Comparison of ENCODE assay signal across 15 cellular contexts in genomic region chr1:20439282-20439681, GRCh38. TPM values are rescaled to one million over a fixed set of nuclear protein-coding genes. Genes with fewer than 3 reads are reported as not detected.
DNase-seq lines count a peak whose midpoint lies in the region; ATAC-seq, FAIRE-seq and TF ChIP-seq lines count a peak whose summit lies in the region.
"Had no signal": no experiment of that assay in that cellular context is flagged by ENCODE, and none has a peak within 500 bp of the region (broad histone marks: within the 10 kb centered on the region; RNA-seq: fewer than 3 reads in every experiment).

No MANE protein-coding gene starts in this region.

- no peaks in the 10 kb centered on the region for H3K27me3 ChIP-seq in GM12878 (replicated peaks in 1 of 2; ENCODE audit: control insufficient read depth in 2 of 2, insufficient read depth in 2 of 2, low read length in 1 of 2)
- H3K27me3 ChIP-seq in HAP-1 (ENCODE audit: low read depth), result peaks cover 3% of the 10 kb centered on the region; the same call in 1 of the 2 replicates

- intact Hi-C loops in GM12878 (cut with micrococcal nuclease; ENCODE audit: unreplicated experiment) (no loop called here), kidney (cut with DNase I) (no loop called here)

- FAIRE-seq in GM12878 (lab: Jason Lieb, UNC) (no peak), kidney (lab: Jason Lieb, UNC) (no peak)

- no peak for TF ChIP-seq RAD21 in GM12878 (IDR thresholded peaks at IDR 0.05; ENCODE audit: insufficient read depth, low read depth, low read length)

- no peak overlapping the region for H3K4me3 ChIP-seq in GM12878
- H3K4me3 ChIP-seq in HAP-1, result no peak overlapping the region
- no peak overlapping the region for H3K4me3 ChIP-seq in kidney (ENCODE audit: low read length in 2 of 2)
- H3K4me3 ChIP-seq: sigmoid colon had no signal

- SMC1A ChIA-PET in GM12878 (lab: Charles Lee; ENCODE audit: uncharacterized antibody, unreplicated experiment), result interaction anchor here (0.7 kb wide), 1 partner anchor 13 kb away, joined by 3 read pairs; no protein-coding TSS in a partner anchor

- H3K4me2 ChIP-seq in GM12878 (ENCODE audit: control insufficient read depth, insufficient read depth), result no peak overlapping the region
- H3K4me2 ChIP-seq: KMS-11 had no signal

- H3K4me1 ChIP-seq in GM12878 (ENCODE audit: control insufficient read depth, insufficient read depth, low read length) (no peaks in the 10 kb centered on the region), HAP-1 (no peaks in the 10 kb centered on the region), kidney (ENCODE audit: control insufficient read depth in 1 of 2, insufficient read depth in 1 of 2, low read depth in 1 of 2, low read length in 2 of 2) (peaks cover 0 to 2% of the 10 kb centered on the region in 2 donors)
- H3K4me1 ChIP-seq: sigmoid colon had no signal

- no peak for TF ChIP-seq CTCF in GM12878 (IDR thresholded peaks at IDR 0.05 in 2 of 3, conservative IDR thresholded peaks at IDR 0.05 in 1 of 3; ENCODE audit: control insufficient read depth in 2 of 3, extremely low read depth in 1 of 3, insufficient read depth in 1 of 3, low read depth in 3 of 3, low read length in 3 of 3)
- TF ChIP-seq CTCF in GM10266 (IDR thresholded peaks at IDR 0.05; ENCODE audit: control insufficient read depth, insufficient read depth, low read depth, missing control alignments), result no peak
- TF ChIP-seq CTCF in kidney (IDR thresholded peaks at IDR 0.05; ENCODE audit: borderline replicate concordance, extremely low read depth, insufficient read depth), result no peak

- no TSS peak for BruUV-seq in GM12878 (replicated peaks; lab: Mats Ljungman, UMichigan)

- H3K79me2 ChIP-seq in GM12878 (ENCODE audit: control insufficient read depth, insufficient read depth, low read length), result no peaks in the 10 kb centered on the region

- no peak for TF ChIP-seq POLR2A in GM12878 (IDR thresholded peaks at IDR 0.05; ENCODE audit: low read depth, low read length)

- TF ChIP-seq EP300 in GM12878 (IDR thresholded peaks at IDR 0.05; ENCODE audit: borderline replicate concordance in 1 of 2, control insufficient read depth in 1 of 2, low read depth in 2 of 2, low read length in 2 of 2), result no peak

- DNase-seq in COLO829 (ENCODE audit: low spot score) (peak; percentile 50), Kasumi-1 (lab: John Stamatoyannopoulos, UW) (peak; percentile 12 to 19), GM12878 (ENCODE audit: low read depth, low spot score) (no peak), iris pigment epithelial cell (ENCODE audit: low read depth) (peak; percentile 52), GM10266 (ENCODE audit: extremely low spot score) (no peak), HAP-1 (ENCODE audit: low spot score in 2 of 2) (no peak), kidney (no peak), NCI-H748 treated with DMSO at 0.1 percent for 48 hours (lab: John Stamatoyannopoulos, UW) (no peak)
- DNase-seq: activated CD4-positive, alpha-beta T cell treated with anti-CD3 and anti-CD28 coated beads, Interleukin-2, amount 10 ng/mL, durations not matched to agents 7 days and 5 days; central memory CD4-positive, alpha-beta T cell; erythroblast; naive thymus-derived CD4-positive, alpha-beta T cell; sigmoid colon had no signal

- POLR2A ChIA-PET in GM12878 (lab: Charles Lee), result no interaction called here

- H3K9me3 ChIP-seq in GM12878 (replicated peaks; ENCODE audit: control insufficient read depth, insufficient read depth, low read length) (no peaks in the 10 kb centered on the region; the same call in 2 of the 3 replicates), HAP-1 (no peaks in the 10 kb centered on the region), kidney (ENCODE audit: control insufficient read depth in 1 of 2, low read length in 2 of 2) (no peaks in the 10 kb centered on the region)
- H3K9me3 ChIP-seq: sigmoid colon had no signal

- H3K9ac ChIP-seq in GM12878 (ENCODE audit: control insufficient read depth, insufficient read depth, low read length), result no peak overlapping the region
- no peak overlapping the region for H3K9ac ChIP-seq in kidney (ENCODE audit: low read length in 2 of 2)
- H3K9ac ChIP-seq: KMS-11 had no signal

- H2AFZ ChIP-seq in GM12878 (ENCODE audit: control insufficient read depth, low read depth, low read length), result no peak overlapping the region

- CTCF ChIA-PET in GM12878 (lab: Yijun Ruan, JAX), result interaction anchor here (0.5 to 1.1 kb wide), 2 partner anchors 8 to 477 kb away, joined by 3 to 4 read pairs; no protein-coding TSS in a partner anchor

- H3K27ac ChIP-seq in GM12878 (ENCODE audit: control insufficient read depth, insufficient read depth) (no peak overlapping the region), kidney (ENCODE audit: low read depth in 2 of 2, low read length in 2 of 2) (no peak overlapping the region)
- H3K27ac ChIP-seq: KMS-11, sigmoid colon had no signal

- no peaks in the 10 kb centered on the region for H4K20me1 ChIP-seq in GM12878 (ENCODE audit: control insufficient read depth, insufficient read depth)

- ATAC-seq in GM12878, result no peak
- ATAC-seq: activated T-helper 17 cell treated with anti-CD3 and anti-CD28 coated beads, Interleukin-2, amount 50 U/mL, for 72 hours; naive thymus-derived CD4-positive, alpha-beta T cell had no signal

- RAD21 ChIA-PET in GM12878 (lab: Charles Lee; ENCODE audit: unreplicated experiment), result no interaction called here

- H3K36me3 ChIP-seq in GM12878 (ENCODE audit: control insufficient read depth in 2 of 2, insufficient read depth in 2 of 2, low read length in 1 of 2) (no peaks in the 10 kb centered on the region), HAP-1 (replicated peaks) (no peaks in the 10 kb centered on the region), kidney (ENCODE audit: control insufficient read depth in 1 of 2, insufficient read depth in 2 of 2, low read length in 2 of 2) (no peaks in the 10 kb centered on the region)
- H3K36me3 ChIP-seq: sigmoid colon had no signal

- in situ Hi-C loops in GM12878 (cut with MboI), result no loop called here
- in situ Hi-C loops in HAP-1 (cut with MboI; ENCODE audit: low sequenced_read_pairs), result no loop called here

TF ChIP-seq in GM12878, 131 proteins besides CTCF, POLR2A, EP300 and RAD21 (continues in another document):
- TF ChIP-seq E2F8 (IDR thresholded peaks at IDR 0.05; ENCODE audit: low read depth, partially characterized antibody), result no peak

RNA-seq across cellular contexts. Expression of gene CAMK2N1, which starts 46.7 kb away (rescaled TPM):
- not detected in 2 replicates for total RNA-seq in GM12878 (2013; cell fraction: nucleolus; rRNA removed)
- total RNA-seq in GM12878 (2014; rRNA removed) (not detected in 2 replicates), GM12878 (2014; rRNA removed; fragmentation: Illumina TruSeq; extraction: Trizol) (not detected in 2 replicates), GM12878 (2021) (0.08 and 0.23 TPM in 2 replicates), kidney (80.6 TPM)
- not detected for polyA plus RNA-seq in GM12878 (2011; ENCODE audit: low read depth)
- polyA plus RNA-seq in GM12878 (2011; rRNA removed) (not detected in 2 replicates), GM12878 (2014; fragmentation: Illumina TruSeq; extraction: Trizol) (not detected in 2 replicates), GM12878 (2014; fragmentation: Nextera tagmentation; extraction: Ambion mirVana) (not detected), GM12878 (2014; rRNA removed) (not detected in 2 replicates), GM12878 (2016; fragmentation: Nextera tagmentation; extraction: Ambion mirVana) (not detected), kidney (ENCODE audit: insufficient read depth, low read depth, low replicate concordance) (120 TPM)
- not detected in 2 replicates for polyA plus RNA-seq in GM12878 (2011; cell fraction: cytosol; rRNA removed)
- not detected in 2 replicates for polyA plus RNA-seq in GM12878 (2011; cell fraction: nucleus; rRNA removed)
- polyA plus RNA-seq in GM12878 (2012), result not detected in 2 replicates
- not detected in 2 replicates for polyA minus RNA-seq in GM12878 (2011; rRNA and poly(A)+ RNA removed)
- not detected in 2 replicates for polyA minus RNA-seq in GM12878 (2011; cell fraction: cytosol; rRNA and poly(A)+ RNA removed)
- not detected in 2 replicates for polyA minus RNA-seq in GM12878 (2011; cell fraction: nucleus; rRNA and poly(A)+ RNA removed)

Comparison
In these comparisons a context has a peak if more than half of its experiments do, and no peak if none do; other contexts are left out.
1. DNase-seq: peak in COLO829 (single experiment), Kasumi-1 (2 of 2) and iris pigment epithelial cell (single experiment); none in GM12878 (single experiment), GM10266 (single experiment), HAP-1 (0 of 2), kidney (single experiment) and NCI-H748 treated with DMSO at 0.1 percent for 48 hours (single experiment).
2. RNA of gene CAMK2N1, which starts 46.7 kb away (total RNA-seq): 80.6 TPM in kidney (single experiment); 0.08 to 0.23 TPM in GM12878; every median in the first group is over 10 times any median in the second.